8 cellular contexts compared by ENCODE assay signal in genomic region chr17:80101946-80102706, GRCh38. TPM values are rescaled to one million over a fixed set of nuclear protein-coding genes. Genes with fewer than 3 reads are reported as not detected.
DNase-seq lines count a peak whose midpoint lies in the region; ATAC-seq, FAIRE-seq and TF ChIP-seq lines count a peak whose summit lies in the region.

No MANE protein-coding gene starts in this region.

- H3K4me3 ChIP-seq in BLaER1 (peak overlapping the region; percentile 82), neutrophil (ENCODE audit: low read depth in 1 of 2, low read length in 1 of 2) (peak overlapping the region; percentile 93 to 95)

- peak overlapping the region; percentile 84 for H3K4me3 Mint-ChIP-seq in activated T-helper 2 cell treated with anti-CD3 and anti-CD28 coated beads, Interferon-gamma antibody, Interleukin-2, Interleukin-4, amounts not matched to agents 10 μg/mL and 5 μg/mL and 100 μg/mL, durations not matched to agents 14 hours and 24 hours and 36 hours (ENCODE audit: low read depth)

- H3K9me3 Mint-ChIP-seq in activated T-helper 2 cell treated with anti-CD3 and anti-CD28 coated beads, Interferon-gamma antibody, Interleukin-2, Interleukin-4, amounts not matched to agents 10 μg/mL and 5 μg/mL and 100 μg/mL, durations not matched to agents 14 hours and 24 hours and 36 hours: no peaks in the 10 kb centered on the region

- no peaks in the 10 kb centered on the region for H3K36me3 Mint-ChIP-seq in activated T-helper 2 cell treated with anti-CD3 and anti-CD28 coated beads, Interferon-gamma antibody, Interleukin-2, Interleukin-4, amounts not matched to agents 10 μg/mL and 5 μg/mL and 100 μg/mL, durations not matched to agents 14 hours and 24 hours and 36 hours (ENCODE audit: low read depth)

- no peaks in the 10 kb centered on the region for H3K27me3 ChIP-seq in BLaER1
- peaks cover 9% of the 10 kb centered on the region for H3K27me3 ChIP-seq in neutrophil

- peak overlapping the region; percentile 84 for H3K27ac ChIP-seq in BLaER1
- H3K27ac ChIP-seq in neutrophil: peak overlapping the region; percentile 87

- no peak for FAIRE-seq in H54 (lab: Jason Lieb, UNC)

- no peaks in the 10 kb centered on the region for H4K20me1 ChIP-seq in BLaER1

- H3K9me3 ChIP-seq in BLaER1 (no peaks in the 10 kb centered on the region), neutrophil (no peaks in the 10 kb centered on the region)

- peak overlapping the region; percentile 96 for H3K4me2 ChIP-seq in BLaER1

- peak; percentile 4 for ATAC-seq in GM21360 (IDR thresholded peaks at IDR 0.05; ENCODE audit: unreplicated experiment)
- ATAC-seq in HG02970 (IDR thresholded peaks at IDR 0.05; ENCODE audit: low FRiP score, unreplicated experiment): no peak

- TF ChIP-seq POLR2A in H54 (IDR thresholded peaks at IDR 0.05; ENCODE audit: low read depth, low read length): no peak

- intact Hi-C loops in activated T-helper 2 cell treated with anti-CD3 and anti-CD28 coated beads, Interferon-gamma antibody, Interleukin-2, Interleukin-4, amounts not matched to agents 10 μg/mL and 5 μg/mL and 100 μg/mL, durations not matched to agents 14 hours and 24 hours and 36 hours (cut with micrococcal nuclease): loop anchor here (5.0 kb wide), 2 partner anchors 45 to 160 kb away; partner anchors contain the start of genes EIF4A3 and RNF213

- TF ChIP-seq CTCF in neutrophil (IDR thresholded peaks at IDR 0.05): no peak

- H3K36me3 ChIP-seq in BLaER1 (no peaks in the 10 kb centered on the region), neutrophil (no peaks in the 10 kb centered on the region)

- H3K27me3 Mint-ChIP-seq in activated T-helper 2 cell treated with anti-CD3 and anti-CD28 coated beads, Interferon-gamma antibody, Interleukin-2, Interleukin-4, amounts not matched to agents 10 μg/mL and 5 μg/mL and 100 μg/mL, durations not matched to agents 14 hours and 24 hours and 36 hours (ENCODE audit: low read depth): no peaks in the 10 kb centered on the region

- DNase-seq in NAMALWA (ENCODE audit: low spot score) (peak; percentile 41), germinal center (ENCODE audit: low spot score) (peak; percentile 62), H54 (ENCODE audit: insufficient read length, low spot score) (no peak)
- DNase-seq in activated T-helper 2 cell treated with anti-CD3 and anti-CD28 coated beads, Interferon-gamma antibody, Interleukin-2, Interleukin-4, amounts not matched to agents 10 μg/mL and 5 μg/mL and 100 μg/mL, durations not matched to agents 14 hours and 24 hours and 36 hours (ENCODE audit: low spot score): no peak

- H3K9ac ChIP-seq in BLaER1: peak overlapping the region; percentile 86

- peaks cover 23% of the 10 kb centered on the region for H3K4me1 Mint-ChIP-seq in activated T-helper 2 cell treated with anti-CD3 and anti-CD28 coated beads, Interferon-gamma antibody, Interleukin-2, Interleukin-4, amounts not matched to agents 10 μg/mL and 5 μg/mL and 100 μg/mL, durations not matched to agents 14 hours and 24 hours and 36 hours (ENCODE audit: low read depth)

- peaks cover 46% of the 10 kb centered on the region for H3K4me1 ChIP-seq in BLaER1
- peaks cover 23 to 24% of the 10 kb centered on the region in 2 experiments for H3K4me1 ChIP-seq in neutrophil (ENCODE audit: control insufficient read depth in 1 of 2, insufficient read depth in 1 of 2, low read depth in 1 of 2, low read length in 1 of 2)

- H3K27ac Mint-ChIP-seq in activated T-helper 2 cell treated with anti-CD3 and anti-CD28 coated beads, Interferon-gamma antibody, Interleukin-2, Interleukin-4, amounts not matched to agents 10 μg/mL and 5 μg/mL and 100 μg/mL, durations not matched to agents 14 hours and 24 hours and 36 hours: peak overlapping the region; percentile 72

RNA-seq across cellular contexts. Expression of gene GAA, which starts 0.7 kb away (rescaled TPM):
- 23.6 and 26.1 TPM in 2 replicates for total RNA-seq in activated T-helper 2 cell treated with anti-CD3 and anti-CD28 coated beads, Interferon-gamma antibody, Interleukin-2, Interleukin-4, amounts not matched to agents 10 μg/mL and 5 μg/mL and 100 μg/mL, durations not matched to agents 14 hours and 24 hours and 36 hours

RNA-seq across cellular contexts. Expression of gene EIF4A3, which starts 44.8 kb away (rescaled TPM):
- total RNA-seq in activated T-helper 2 cell treated with anti-CD3 and anti-CD28 coated beads, Interferon-gamma antibody, Interleukin-2, Interleukin-4, amounts not matched to agents 10 μg/mL and 5 μg/mL and 100 μg/mL, durations not matched to agents 14 hours and 24 hours and 36 hours: 167 and 169 TPM in 2 replicates

Comparison
In these comparisons a context has a peak if more than half of its experiments do, and no peak if none do; other contexts are left out.
1. DNase-seq: peak in NAMALWA (single experiment) and germinal center (single experiment); none in activated T-helper 2 cell treated with anti-CD3 and anti-CD28 coated beads, Interferon-gamma antibody, Interleukin-2, Interleukin-4, amounts not matched to agents 10 μg/mL and 5 μg/mL and 100 μg/mL, durations not matched to agents 14 hours and 24 hours and 36 hours (single experiment) and H54 (single experiment).